In the genomic region with DNA sequence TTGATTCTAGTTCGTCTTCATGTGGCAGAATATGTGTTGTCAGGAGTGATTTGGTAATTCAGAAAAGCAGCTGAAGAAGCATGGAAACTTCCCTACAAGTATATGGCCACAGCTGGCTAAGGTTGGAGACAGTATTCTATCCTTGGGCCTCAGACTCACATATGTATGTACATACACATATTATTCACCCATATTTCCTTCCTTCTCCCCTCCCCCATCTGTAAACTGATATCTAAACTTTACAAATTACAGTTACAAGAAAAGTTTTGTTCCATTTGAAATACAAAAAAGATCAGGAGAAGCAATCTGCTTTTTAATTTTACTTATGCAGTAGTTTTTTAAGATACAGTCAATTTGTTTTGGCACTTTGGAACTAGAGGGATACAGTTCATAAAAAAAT, we compare ENCODE assay signal across 8 cellular contexts. TPM values are rescaled to one million over a fixed set of nuclear protein-coding genes. Genes with fewer than 3 reads are reported as not detected.
DNase-seq lines count a peak whose midpoint lies in the region; ATAC-seq and TF ChIP-seq lines count a peak whose summit lies in the region.

No MANE protein-coding gene starts in this region.

- H3K36me3 Mint-ChIP-seq in activated naive CD4-positive, alpha-beta T cell treated with anti-CD3 and anti-CD28 coated beads, Interleukin-2, amount 10 ng/mL, durations not matched to agents 7 days and 5 days, result peaks cover 48% of the 10 kb centered on the region
- H3K36me3 Mint-ChIP-seq in type B pancreatic cell, result peaks cover 35% of the 10 kb centered on the region

- peak overlapping the region; percentile 100 for H3K27ac Mint-ChIP-seq in activated naive CD4-positive, alpha-beta T cell treated with anti-CD3 and anti-CD28 coated beads, Interleukin-2, amount 10 ng/mL, durations not matched to agents 7 days and 5 days
- peak overlapping the region; percentile 29 for H3K27ac Mint-ChIP-seq in type B pancreatic cell

- no peaks in the 10 kb centered on the region for H3K27me3 Mint-ChIP-seq in activated naive CD4-positive, alpha-beta T cell treated with anti-CD3 and anti-CD28 coated beads, Interleukin-2, amount 10 ng/mL, durations not matched to agents 7 days and 5 days
- no peaks in the 10 kb centered on the region for H3K27me3 Mint-ChIP-seq in type B pancreatic cell

- no peak for DNase-seq in activated naive CD4-positive, alpha-beta T cell treated with anti-CD3 and anti-CD28 coated beads, Interleukin-2, amount 10 ng/mL, durations not matched to agents 7 days and 5 days
- no peak for DNase-seq in activated naive CD4-positive, alpha-beta T cell treated with Interleukin-2 at 50 U/mL for 16 hours
- DNase-seq in type B pancreatic cell (ENCODE audit: extremely low spot score, unreplicated experiment), result no peak
- DNase-seq in NK-92 (lab: John Stamatoyannopoulos, UW; ENCODE audit: unreplicated experiment), result no peak
- no peak for DNase-seq in nucleus accumbens (lab: John Stamatoyannopoulos, UW)

- peaks cover 57% of the 10 kb centered on the region for H3K4me1 Mint-ChIP-seq in activated naive CD4-positive, alpha-beta T cell treated with anti-CD3 and anti-CD28 coated beads, Interleukin-2, amount 10 ng/mL, durations not matched to agents 7 days and 5 days
- peaks cover 34% of the 10 kb centered on the region for H3K4me1 Mint-ChIP-seq in type B pancreatic cell (ENCODE audit: unreplicated experiment)

- H3K27ac ChIP-seq in VCaP, result peak overlapping the region; percentile 100

- H3K9me3 Mint-ChIP-seq in activated naive CD4-positive, alpha-beta T cell treated with anti-CD3 and anti-CD28 coated beads, Interleukin-2, amount 10 ng/mL, durations not matched to agents 7 days and 5 days, result no peaks in the 10 kb centered on the region
- peaks cover 5% of the 10 kb centered on the region for H3K9me3 Mint-ChIP-seq in type B pancreatic cell

- peak overlapping the region; percentile 80 for H3K4me3 ChIP-seq in iPS-11a (ENCODE audit: low read depth, low read length)

- no peak for ATAC-seq in GM18867 (IDR thresholded peaks at IDR 0.05; ENCODE audit: unreplicated experiment)

- H3K4me3 Mint-ChIP-seq in activated naive CD4-positive, alpha-beta T cell treated with anti-CD3 and anti-CD28 coated beads, Interleukin-2, amount 10 ng/mL, durations not matched to agents 7 days and 5 days, result peak overlapping the region; percentile 96
- H3K4me3 Mint-ChIP-seq in type B pancreatic cell, result peak overlapping the region; percentile 94

- CTCF ChIA-PET in activated naive CD4-positive, alpha-beta T cell treated with anti-CD3 and anti-CD28 coated beads, Interleukin-2, amount 10 ng/mL, durations not matched to agents 7 days and 5 days (lab: Charles Lee), result interaction anchor here (1.0 kb wide), 1 partner anchor 8 kb away, joined by 3 read pairs; no protein-coding TSS in a partner anchor

- TF ChIP-seq CTCF in VCaP (conservative IDR thresholded peaks at IDR 0.05), result no peak
- no peak for TF ChIP-seq CTCF in type B pancreatic cell (conservative IDR thresholded peaks at IDR 0.05)

RNA-seq across cellular contexts. Expression of a gene that starts 3.1 kb away (rescaled TPM):
- total RNA-seq in type B pancreatic cell (ENCODE audit: low replicate concordance), result 75.0 and 94.5 TPM in 2 replicates
